Comparison of ENCODE assay signal across 8 cellular contexts in genomic region chr10:102752266-102752930, GRCh38. TPM values are rescaled to one million over a fixed set of nuclear protein-coding genes. Genes with fewer than 3 reads are reported as not detected.
A peak's percentile ranks its signal among the peaks of the same experiment; 100 is the strongest.
DNase-seq lines count a peak whose midpoint lies in the region; ATAC-seq and TF ChIP-seq lines count a peak whose summit lies in the region.

No MANE protein-coding gene starts in this region.

- H3K9ac ChIP-seq in IMR-90 (ENCODE audit: low read depth, low read length) (no peak overlapping the region), mesenchymal stem cell (ENCODE audit: low read length) (peak overlapping the region; percentile 81)

- TF ChIP-seq RAD21 in IMR-90 (IDR thresholded peaks at IDR 0.05; ENCODE audit: low read length): no peak

- WGBS in IMR-90 (ENCODE audit: extremely low coverage in 2 of 2, insufficient read length in 1 of 2), 2 experiments: 75% methylated on average over 1 of the region's 9 CpGs; no CpG with 5 or more reads in 1 of the 2 experiments
- WGBS in mesenchymal stem cell: 92% methylated on average over 6 of the region's 9 CpGs
- WGBS in suprapubic skin: 75% methylated on average over 9 of the region's 9 CpGs

- no peaks in the 10 kb centered on the region for H3K9me3 ChIP-seq in IMR-90 (ENCODE audit: control insufficient read depth, insufficient read depth, low read length)
- no peaks in the 10 kb centered on the region for H3K9me3 ChIP-seq in mesenchymal stem cell (ENCODE audit: control insufficient read depth, low read length)
- no peaks in the 10 kb centered on the region for H3K9me3 ChIP-seq in suprapubic skin
- H3K9me3 ChIP-seq in OCI-LY7 (ENCODE audit: low read length): no peaks in the 10 kb centered on the region

- peak overlapping the region; percentile 4; the same call in 1 of the 2 replicates for H4K5ac ChIP-seq in IMR-90 (ENCODE audit: low read depth, low read length)

- H2BK12ac ChIP-seq in mesenchymal stem cell (ENCODE audit: low read length in 2 of 2): peak overlapping the region in 1 of 2 experiments; percentile 18

- peaks cover 22% of the 10 kb centered on the region for H3K9me1 ChIP-seq in IMR-90 (ENCODE audit: insufficient read depth, low read length)

- H4K8ac ChIP-seq in IMR-90 (ENCODE audit: low read depth in 2 of 2, low read length in 2 of 2) (no peak overlapping the region), mesenchymal stem cell (ENCODE audit: low read length) (no peak overlapping the region)

- H2AK9ac ChIP-seq in IMR-90 (replicated peaks; ENCODE audit: low read depth, low read length, poor library complexity): no peak overlapping the region

- H3K56ac ChIP-seq in IMR-90 (ENCODE audit: extremely low read depth, insufficient read depth, low read length): no peak overlapping the region

- peak overlapping the region; percentile 64 for H2BK5ac ChIP-seq in IMR-90 (ENCODE audit: low read depth, low read length, poor library complexity, severe bottlenecking)
- no peak overlapping the region for H2BK5ac ChIP-seq in mesenchymal stem cell (ENCODE audit: low read depth, low read length, poor library complexity, severe bottlenecking)

- H4K20me1 ChIP-seq in IMR-90 (ENCODE audit: insufficient read depth, low read length): peaks cover 74% of the 10 kb centered on the region
- no peaks in the 10 kb centered on the region for H4K20me1 ChIP-seq in OCI-LY7 (ENCODE audit: insufficient read depth, low read length)

- H3K4me3 ChIP-seq in IMR-90 (ENCODE audit: insufficient read depth, low read depth, low read length) (no peak overlapping the region), coronary artery (peak overlapping the region; percentile 58), mesenchymal stem cell (ENCODE audit: insufficient read depth in 1 of 2, low read depth in 1 of 2, low read length in 2 of 2) (peak overlapping the region in 1 of 2 experiments; percentile 60), suprapubic skin (no peak overlapping the region), OCI-LY7 (ENCODE audit: low read depth, low read length, poor library complexity, severe bottlenecking) (no peak overlapping the region)

- H2BK20ac ChIP-seq in IMR-90 (ENCODE audit: low read depth, low read length): no peak overlapping the region

- H3K14ac ChIP-seq in IMR-90 (replicated peaks; ENCODE audit: low read depth, low read length): peak overlapping the region; percentile 46; the same call in 1 of the 2 replicates
- no peak overlapping the region for H3K14ac ChIP-seq in mesenchymal stem cell (ENCODE audit: low read length in 2 of 2)

- peaks cover 19 to 74% of the 10 kb centered on the region in 2 experiments for H3K79me1 ChIP-seq in IMR-90 (ENCODE audit: low read depth in 1 of 2, low read length in 2 of 2)
- H3K79me1 ChIP-seq in mesenchymal stem cell (replicated peaks; ENCODE audit: low read length, poor library complexity, severe bottlenecking): peaks cover 15% of the 10 kb centered on the region

- TF ChIP-seq EP300 in suprapubic skin (IDR thresholded peaks at IDR 0.05): no peak

- H2BK15ac ChIP-seq in IMR-90 (ENCODE audit: low read depth, low read length) (0 out of 3 replicates have a peak overlapping the region, but pooled peaks have one; percentile 5), mesenchymal stem cell (ENCODE audit: low read depth, poor library complexity, severe bottlenecking) (no peak overlapping the region)

- no peak overlapping the region for H4K91ac ChIP-seq in IMR-90 (ENCODE audit: insufficient read depth, low read depth, low read length)
- no peak overlapping the region for H4K91ac ChIP-seq in mesenchymal stem cell (ENCODE audit: low read length)

- ATAC-seq in IMR-90 (ENCODE audit: low read depth) (peak; percentile 76), GM18870 (IDR thresholded peaks at IDR 0.05; ENCODE audit: unreplicated experiment) (no peak), GM19351 (IDR thresholded peaks at IDR 0.05; ENCODE audit: unreplicated experiment) (no peak)

- POLR2A ChIA-PET in IMR-90 (lab: Charles Lee; ENCODE audit: unreplicated experiment) (no interaction called here), OCI-LY7 (lab: Charles Lee) (interaction anchor here (0.5 to 2.0 kb wide), 5 partner anchors 8 to 63 kb away, joined by 3 to 4 read pairs (median 3); partner anchors contain the start of gene WBP1L)

- H3K4ac ChIP-seq in IMR-90 (ENCODE audit: low read depth, low read length) (peak overlapping the region; percentile 71), mesenchymal stem cell (ENCODE audit: low read depth in 1 of 2, low read length in 2 of 2) (no peak overlapping the region)

- CTCF ChIA-PET in IMR-90 (lab: Yijun Ruan, JAX) (interaction anchor here (1.0 to 2.0 kb wide), 3 partner anchors 8 to 23 kb away, joined by 3 to 10 read pairs (median 6); partner anchors contain the start of gene WBP1L), OCI-LY7 (lab: Charles Lee; ENCODE audit: unreplicated experiment) (no interaction called here)

- dilution Hi-C loops in IMR-90 (cut with HindIII; ENCODE audit: low sequenced_read_pairs, unreplicated experiment): no loop called here

- H3K4me1 ChIP-seq in IMR-90 (ENCODE audit: control insufficient read depth, insufficient read depth, low read length) (peaks cover 14% of the 10 kb centered on the region), mesenchymal stem cell (ENCODE audit: control insufficient read depth, insufficient read depth, low read depth, low read length) (peaks cover 8% of the 10 kb centered on the region), suprapubic skin (peaks cover 46% of the 10 kb centered on the region), OCI-LY7 (ENCODE audit: insufficient read depth, low read length, poor library complexity, severe bottlenecking) (peaks cover 2% of the 10 kb centered on the region)

- in situ Hi-C loops in IMR-90 (cut with MboI; ENCODE audit: low sequenced_read_pairs): no loop called here

- TF ChIP-seq CTCF in IMR-90 (conservative IDR thresholded peaks at IDR 0.05; ENCODE audit: low read depth, low read length) (no peak), coronary artery (IDR thresholded peaks at IDR 0.05) (no peak), suprapubic skin (IDR thresholded peaks at IDR 0.05) (no peak), OCI-LY7 (conservative IDR thresholded peaks at IDR 0.05; ENCODE audit: low read length) (no peak)

- intact Hi-C loops in IMR-90 (cut with micrococcal nuclease): loop anchor here (1.0 to 5.0 kb wide), 4 partner anchors 9 to 62 kb away; partner anchors contain the start of gene WBP1L
- intact Hi-C loops in OCI-LY7 (cut with micrococcal nuclease; ENCODE audit: unreplicated experiment): loop anchor here (2.0 to 5.0 kb wide), 2 partner anchors 75 to 148 kb away; no protein-coding TSS in a partner anchor

- TF ChIP-seq POLR2A in IMR-90 (IDR thresholded peaks at IDR 0.05; ENCODE audit: low read depth, low read length) (no peak), suprapubic skin (IDR thresholded peaks at IDR 0.05) (no peak)

- H3K36me3 ChIP-seq in IMR-90 (ENCODE audit: control insufficient read depth, insufficient read depth, low read length) (no peaks in the 10 kb centered on the region), mesenchymal stem cell (ENCODE audit: control insufficient read depth in 1 of 2, insufficient read depth in 2 of 2, low read depth in 1 of 2, low read length in 2 of 2) (peaks cover 2 to 7% of the 10 kb centered on the region in 2 experiments), suprapubic skin (no peaks in the 10 kb centered on the region), OCI-LY7 (ENCODE audit: insufficient read depth, low read length) (no peaks in the 10 kb centered on the region)

- H3K23ac ChIP-seq in IMR-90 (ENCODE audit: low read depth, low read length) (0 out of 2 replicates have a peak overlapping the region, but pooled peaks have one; percentile 9), mesenchymal stem cell (ENCODE audit: low read length in 2 of 2) (no peak overlapping the region)

- peak overlapping the region; percentile 45 for H2AK5ac ChIP-seq in IMR-90 (ENCODE audit: low read depth, low read length)
- no peak overlapping the region for H2AK5ac ChIP-seq in mesenchymal stem cell (ENCODE audit: low read length, severe bottlenecking)

- no peaks in the 10 kb centered on the region for H3K27me3 ChIP-seq in IMR-90 (ENCODE audit: control insufficient read depth, insufficient read depth, low read length)
- no peaks in the 10 kb centered on the region for H3K27me3 ChIP-seq in mesenchymal stem cell (ENCODE audit: control insufficient read depth in 1 of 2, insufficient read depth in 1 of 2, low read length in 2 of 2)
- H3K27me3 ChIP-seq in suprapubic skin: no peaks in the 10 kb centered on the region

- DNase-seq in IMR-90: peak; percentile 83
- DNase-seq in coronary artery (ENCODE audit: low spot score): peak; percentile 87
- peak; percentile 87 for DNase-seq in mesenchymal stem cell
- DNase-seq in suprapubic skin (ENCODE audit: low spot score in 2 of 2): no peak
- no peak for DNase-seq in OCI-LY7 (ENCODE audit: low spot score)
- no peak for DNase-seq in activated CD4-positive, alpha-beta T cell treated with anti-CD3 and anti-CD28 coated beads, Interleukin-2, amount 50 U/mL, for 48 hours

- H2BK120ac ChIP-seq in IMR-90 (ENCODE audit: low read depth, low read length): peak overlapping the region; percentile 45; the same call in 1 of the 2 replicates
- no peak overlapping the region for H2BK120ac ChIP-seq in mesenchymal stem cell (ENCODE audit: low read depth, low read length)

- H3K27ac ChIP-seq in IMR-90 (ENCODE audit: insufficient read depth, low read length): no peak overlapping the region; the same call in 1 of the 2 replicates
- H3K27ac ChIP-seq in coronary artery: peak overlapping the region; percentile 96 to 98
- H3K27ac ChIP-seq in mesenchymal stem cell (ENCODE audit: low read length, poor library complexity, severe bottlenecking): no peak overlapping the region
- H3K27ac ChIP-seq in suprapubic skin: peak overlapping the region; percentile 90
- H3K27ac ChIP-seq in OCI-LY7 (ENCODE audit: low read depth, low read length, poor library complexity, severe bottlenecking): no peak overlapping the region

- no peaks in the 10 kb centered on the region for H3K9me2 ChIP-seq in OCI-LY7 (ENCODE audit: insufficient read depth, low read length)

- BruUV-seq in IMR-90 (replicated peaks; lab: Mats Ljungman, UMichigan) (no TSS peak), OCI-LY7 (replicated peaks; lab: Mats Ljungman, UMichigan) (no TSS peak)

- H3K79me2 ChIP-seq in OCI-LY7 (ENCODE audit: insufficient read depth, low read depth, low read length): peaks cover 4% of the 10 kb centered on the region; the same call in 1 of the 2 replicates

- H3K4me2 ChIP-seq in IMR-90 (ENCODE audit: low read depth, low read length): peak overlapping the region; percentile 43
- H3K4me2 ChIP-seq in mesenchymal stem cell (ENCODE audit: low read length, poor library complexity, severe bottlenecking): no peak overlapping the region
- H3K4me2 ChIP-seq in OCI-LY7 (ENCODE audit: low read length): no peak overlapping the region

- H2AFZ ChIP-seq in IMR-90 (replicated peaks; ENCODE audit: low read length, poor library complexity) (no peak overlapping the region), mesenchymal stem cell (ENCODE audit: low read depth, low read length) (no peak overlapping the region), OCI-LY7 (ENCODE audit: low read length) (no peak overlapping the region)

- H3K18ac ChIP-seq in IMR-90 (ENCODE audit: low read depth, low read length) (no peak overlapping the region; the same call in 1 of the 2 replicates), mesenchymal stem cell (ENCODE audit: low read depth in 1 of 2, low read length in 2 of 2) (peak overlapping the region in 1 of 2 experiments; percentile 75)

RNA-seq across cellular contexts. Expression of gene WBP1L, which starts 8.7 kb away (rescaled TPM):
- total RNA-seq in IMR-90 (2012; rRNA removed) (29.2 and 31.0 TPM in 2 replicates), suprapubic skin (100 to 1,000 TPM; 103 to 166 (median 125) TPM), OCI-LY7 (2022) (22.3 and 24.4 TPM in 2 replicates)
- polyA plus RNA-seq in IMR-90 (2012; rRNA removed): 20.7 and 22.2 TPM in 2 replicates
- polyA plus RNA-seq in IMR-90 (2012; cell fraction: cytosol; rRNA removed): 17.2 and 31.3 TPM in 2 replicates
- 18.9 and 19.8 TPM in 2 replicates for polyA plus RNA-seq in IMR-90 (2012; cell fraction: nucleus; rRNA removed; ENCODE audit: low replicate concordance)
- 59.1 TPM for polyA plus RNA-seq in mesenchymal stem cell (2013, experiment 1 of 2)
- 58.7 TPM for polyA plus RNA-seq in mesenchymal stem cell (2013, experiment 2 of 2)
- total RNA-seq in OCI-LY7 (2014; rRNA removed; shearing (Covaris generic)): 12.5 and 17.6 TPM in 2 replicates

RNA-seq across cellular contexts. Expression of gene SFXN2, which starts 38.0 kb away (rescaled TPM):
- total RNA-seq in IMR-90 (2012; rRNA removed): 4.2 and 11.7 TPM in 2 replicates
- 6.9 TPM in 2 replicates for polyA plus RNA-seq in IMR-90 (2012; rRNA removed)
- 4.3 and 7.5 TPM in 2 replicates for polyA plus RNA-seq in IMR-90 (2012; cell fraction: cytosol; rRNA removed)
- 11.8 and 18.9 TPM in 2 replicates for polyA plus RNA-seq in IMR-90 (2012; cell fraction: nucleus; rRNA removed; ENCODE audit: low replicate concordance)
- polyA plus RNA-seq in mesenchymal stem cell (2013, experiment 1 of 2): 3.8 TPM
- 3.7 TPM for polyA plus RNA-seq in mesenchymal stem cell (2013, experiment 2 of 2)
- 1 to 10 TPM; 1.9 to 5.6 (median 3.1) TPM for total RNA-seq in suprapubic skin
- 26.9 and 38.1 TPM in 2 replicates for total RNA-seq in OCI-LY7 (2014; rRNA removed; shearing (Covaris generic))
- total RNA-seq in OCI-LY7 (2022): 43.0 and 45.1 TPM in 2 replicates

RNA-seq across cellular contexts. Expression of gene ARL3, which starts 38.2 kb away (rescaled TPM):
- 5.0 and 11.7 TPM in 2 replicates for total RNA-seq in IMR-90 (2012; rRNA removed)
- polyA plus RNA-seq in IMR-90 (2012; rRNA removed): 12.9 and 14.3 TPM in 2 replicates
- polyA plus RNA-seq in IMR-90 (2012; cell fraction: cytosol; rRNA removed): 3.5 and 7.4 TPM in 2 replicates
- polyA plus RNA-seq in IMR-90 (2012; cell fraction: nucleus; rRNA removed; ENCODE audit: low replicate concordance): 1.1 and 4.1 TPM in 2 replicates
- 24.6 TPM for polyA plus RNA-seq in mesenchymal stem cell (2013, experiment 1 of 2)
- polyA plus RNA-seq in mesenchymal stem cell (2013, experiment 2 of 2): 25.9 TPM
- 1 to 10 TPM; 3.4 to 6.0 (median 3.8) TPM for total RNA-seq in suprapubic skin
- total RNA-seq in OCI-LY7 (2014; rRNA removed; shearing (Covaris generic)): 7.3 and 8.1 TPM in 2 replicates
- total RNA-seq in OCI-LY7 (2022): 11.7 and 12.5 TPM in 2 replicates

Comparison
In these comparisons a context has a peak if more than half of its experiments do, and no peak if none do; other contexts are left out.
1. DNase-seq: peak in IMR-90 (single experiment), coronary artery (single experiment) and mesenchymal stem cell (single experiment); none in suprapubic skin (0 of 2), OCI-LY7 (single experiment) and activated CD4-positive, alpha-beta T cell treated with anti-CD3 and anti-CD28 coated beads, Interleukin-2, amount 50 U/mL, for 48 hours (0 of 2).
2. H3K27ac ChIP-seq: peak in coronary artery (2 of 2) and suprapubic skin (single experiment); none in IMR-90 (single experiment), mesenchymal stem cell (single experiment) and OCI-LY7 (single experiment).